19 cellular contexts compared by ENCODE assay signal in genomic region chr2:6224267-6224666, GRCh38.
DNase-seq lines count a peak whose midpoint lies in the region; ATAC-seq, FAIRE-seq and TF ChIP-seq lines count a peak whose summit lies in the region.
"Had no signal": no experiment of that assay in that cellular context is flagged by ENCODE, and none has a peak within 500 bp of the region (broad histone marks: within the 10 kb centered on the region; RNA-seq: fewer than 3 reads in every experiment).

No MANE protein-coding gene starts in this region.

- no peak for TF ChIP-seq POLR2A in esophagus muscularis mucosa (IDR thresholded peaks at IDR 0.05; ENCODE audit: low read depth)
- no peak for TF ChIP-seq POLR2A in tibial nerve (IDR thresholded peaks at IDR 0.05)

- H3K27me3 ChIP-seq in esophagus muscularis mucosa: no peaks in the 10 kb centered on the region
- no peaks in the 10 kb centered on the region for H3K27me3 ChIP-seq in tibial nerve
- H3K27me3 ChIP-seq in right atrium auricular region: no peaks in the 10 kb centered on the region
- H3K27me3 ChIP-seq: heart right ventricle had no signal

- peak; percentile 85 for ATAC-seq in GM21423 (IDR thresholded peaks at IDR 0.05; ENCODE audit: unreplicated experiment)
- ATAC-seq in HG03095 (IDR thresholded peaks at IDR 0.05; ENCODE audit: unreplicated experiment): peak; percentile 88

- WGBS in esophagus muscularis mucosa: 71% methylated on average over 3 of the region's 4 CpGs
- 55 to 56% methylated on average over 4 of the region's 4 CpGs for WGBS in tibial nerve, 2 donors

- no peaks in the 10 kb centered on the region for H3K36me3 ChIP-seq in esophagus muscularis mucosa
- no peaks in the 10 kb centered on the region for H3K36me3 ChIP-seq in tibial nerve
- H3K36me3 ChIP-seq in right atrium auricular region: no peaks in the 10 kb centered on the region
- H3K36me3 ChIP-seq: heart right ventricle had no signal

- peak; percentile 31 for DNase-seq in GM12864 (ENCODE audit: low read depth)
- peak; percentile 62 for DNase-seq in esophagus muscularis mucosa (ENCODE audit: extremely low spot score)
- no peak for DNase-seq in frontal cortex (ENCODE audit: low spot score in 2 of 2)
- no peak for DNase-seq in tibial nerve (ENCODE audit: low spot score in 2 of 2)
- DNase-seq in NK-92 treated with Interleukin-12 subunit alpha and Interleukin-12 subunit beta, amount 100 ng/mL, for 24 hours (lab: John Stamatoyannopoulos, UW): no peak
- no peak for DNase-seq in right atrium auricular region (ENCODE audit: low spot score)
- DNase-seq: ACHN; activated CD8-positive, alpha-beta memory T cell treated with anti-CD3 and anti-CD28 coated beads, Interleukin-2, amount 50 U/mL, for 48 hours; amniotic stem cell; DMS53; effector CD4-positive, alpha-beta T cell; heart right ventricle; Kasumi-1; RPMI8226; stimulated activated CD4-positive, alpha-beta T cell treated with anti-CD3 and anti-CD28 coated beads, Interleukin-4, amount 100 ng/mL, for 24 hours had no signal

- H3K4me3 ChIP-seq in GM12864 (ENCODE audit: low read depth, low read length) (no peak overlapping the region), esophagus muscularis mucosa (no peak overlapping the region), tibial nerve (no peak overlapping the region), right atrium auricular region (no peak overlapping the region)
- H3K4me3 ChIP-seq: heart right ventricle, lung had no signal

- no peak overlapping the region for H3K27ac ChIP-seq in esophagus muscularis mucosa (replicated peaks in 1 of 4)
- H3K27ac ChIP-seq in tibial nerve: no peak overlapping the region
- no peak overlapping the region for H3K27ac ChIP-seq in right atrium auricular region
- H3K27ac ChIP-seq: heart right ventricle, parathyroid adenoma had no signal

- H3K9me3 ChIP-seq in esophagus muscularis mucosa (no peaks in the 10 kb centered on the region), tibial nerve (no peaks in the 10 kb centered on the region), right atrium auricular region (no peaks in the 10 kb centered on the region)
- H3K9me3 ChIP-seq: heart right ventricle had no signal

- intact Hi-C loops in esophagus muscularis mucosa (cut with DNase I): no loop called here

- no peak for TF ChIP-seq EP300 in esophagus muscularis mucosa (IDR thresholded peaks at IDR 0.05)
- TF ChIP-seq EP300 in tibial nerve (IDR thresholded peaks at IDR 0.05): no peak

- H3K4me1 ChIP-seq in esophagus muscularis mucosa (no peaks in the 10 kb centered on the region), tibial nerve (no peaks in the 10 kb centered on the region), right atrium auricular region (no peaks in the 10 kb centered on the region)
- H3K4me1 ChIP-seq: parathyroid adenoma had no signal

- TF ChIP-seq CTCF in GM12864 (IDR thresholded peaks at IDR 0.05; ENCODE audit: low read depth, low read length, missing control alignments): no peak
- no peak for TF ChIP-seq CTCF in esophagus muscularis mucosa (IDR thresholded peaks at IDR 0.05)
- TF ChIP-seq CTCF in tibial nerve (IDR thresholded peaks at IDR 0.05): no peak
- no peak for TF ChIP-seq CTCF in right atrium auricular region (IDR thresholded peaks at IDR 0.05)

- FAIRE-seq in frontal cortex (lab: Jason Lieb, UNC): no peak

Comparison
In these comparisons a context has a peak if more than half of its experiments do, and no peak if none do; other contexts are left out.
1. DNase-seq: peak in GM12864 (single experiment) and esophagus muscularis mucosa (single experiment); none in frontal cortex (0 of 2), tibial nerve (0 of 2), NK-92 treated with Interleukin-12 subunit alpha and Interleukin-12 subunit beta, amount 100 ng/mL, for 24 hours (single experiment) and right atrium auricular region (single experiment).